ENCODE assay signal across 2 cellular contexts in the genomic region with DNA sequence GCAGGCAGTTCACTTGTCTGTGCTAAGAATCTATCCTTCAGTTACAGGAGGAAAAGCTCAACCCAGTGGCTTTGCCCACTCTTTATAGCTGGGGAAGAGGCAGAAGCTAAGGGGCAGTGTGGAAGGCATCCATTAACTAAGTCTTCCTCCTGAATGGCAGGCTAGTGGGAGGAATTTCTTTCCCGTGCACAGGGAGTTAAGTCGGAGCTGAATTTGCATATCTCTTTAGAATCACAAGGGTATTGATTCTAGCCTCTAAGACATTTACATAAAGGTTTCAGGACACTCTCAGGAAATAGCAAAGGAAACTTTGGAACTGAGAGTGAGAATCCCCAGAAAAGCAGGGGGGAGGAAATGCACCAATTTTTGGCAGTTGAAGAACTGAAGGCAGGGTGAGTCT.
TF ChIP-seq lines count a peak whose summit lies in the region.

No MANE protein-coding gene starts in this region.

TF ChIP-seq in H1, 55 proteins besides CTCF, POLR2A, EP300 and RAD21:
- TF ChIP-seq TEAD4 (IDR thresholded peaks at IDR 0.05; ENCODE audit: low read depth, low read length) (0 out of 2 replicates have a peak, but pooled peaks have one; percentile 19), RXRA (IDR thresholded peaks at IDR 0.05; ENCODE audit: insufficient read depth, low read depth, low read length) (no peak), POU5F1 (IDR thresholded peaks at IDR 0.05; ENCODE audit: low read depth, low read length) (no peak)
- TF ChIP-seq, protein P1, sequence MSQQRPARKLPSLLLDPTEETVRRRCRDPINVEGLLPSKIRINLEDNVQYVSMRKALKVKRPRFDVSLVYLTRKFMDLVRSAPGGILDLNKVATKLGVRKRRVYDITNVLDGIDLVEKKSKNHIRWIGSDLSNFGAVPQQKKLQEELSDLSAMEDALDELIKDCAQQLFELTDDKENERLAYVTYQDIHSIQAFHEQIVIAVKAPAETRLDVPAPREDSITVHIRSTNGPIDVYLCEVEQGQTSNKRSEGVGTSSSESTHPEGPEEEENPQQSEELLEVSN (IDR thresholded peaks at IDR 0.05), result no peak
TF ChIP-seq in H1: peak in this region for 1.

TF ChIP-seq in HEK293T, 16 proteins besides CTCF, POLR2A, EP300 and RAD21:
- TF ChIP-seq BHLHE40 (IDR thresholded peaks at IDR 0.05; ENCODE audit: borderline replicate concordance) (no peak), FOXM1 (IDR thresholded peaks at IDR 0.05; ENCODE audit: borderline replicate concordance) (no peak), ZNF384 (IDR thresholded peaks at IDR 0.05) (no peak)
